In genomic region chr12:132593938-132594358, GRCh38 we compare ENCODE assay signal across 8 cellular contexts. TPM values are rescaled to one million over a fixed set of nuclear protein-coding genes. Genes with fewer than 3 reads are reported as not detected.
A peak's percentile ranks its signal among the peaks of the same experiment; 100 is the strongest.
DNase-seq lines count a peak whose midpoint lies in the region; ATAC-seq, FAIRE-seq and TF ChIP-seq lines count a peak whose summit lies in the region.

No MANE protein-coding gene starts in this region.

- H3K36me3 Mint-ChIP-seq in activated CD4-positive, alpha-beta T cell treated with anti-CD3 and anti-CD28 coated beads for 36 hours (ENCODE audit: low read depth): no peaks in the 10 kb centered on the region
- H3K36me3 Mint-ChIP-seq in astrocyte (ENCODE audit: low read depth, unreplicated experiment): no peaks in the 10 kb centered on the region

- H3K36me3 ChIP-seq in astrocyte (ENCODE audit: insufficient read depth, low read length) (no peaks in the 10 kb centered on the region), psoas muscle (ENCODE audit: insufficient read depth in 1 of 2, low read depth in 1 of 2) (no peaks in the 10 kb centered on the region)

- H3K4me3 ChIP-seq in astrocyte (ENCODE audit: insufficient read depth, low read depth, low read length): no peak overlapping the region
- H3K4me3 ChIP-seq in psoas muscle: peak overlapping the region; percentile 35

- peak overlapping the region; percentile 73 for H3K4me2 ChIP-seq in astrocyte (ENCODE audit: low read length)

- H3K9me3 Mint-ChIP-seq in activated CD4-positive, alpha-beta T cell treated with anti-CD3 and anti-CD28 coated beads for 36 hours (ENCODE audit: low read depth): no peaks in the 10 kb centered on the region
- peaks cover 5% of the 10 kb centered on the region for H3K9me3 Mint-ChIP-seq in astrocyte (ENCODE audit: unreplicated experiment)

- FAIRE-seq in astrocyte (lab: Jason Lieb, UNC): peak; percentile 13

- peak overlapping the region; percentile 75 for H2AFZ ChIP-seq in astrocyte (ENCODE audit: low read depth, low read length)

- H3K4me3 Mint-ChIP-seq in activated CD4-positive, alpha-beta T cell treated with anti-CD3 and anti-CD28 coated beads for 36 hours: no peak overlapping the region
- H3K4me3 Mint-ChIP-seq in astrocyte (ENCODE audit: unreplicated experiment): peak overlapping the region; percentile 21

- H3K79me2 ChIP-seq in astrocyte (ENCODE audit: insufficient read depth, low read length): no peaks in the 10 kb centered on the region

- POLR2A ChIA-PET in activated CD4-positive, alpha-beta T cell treated with anti-CD3 and anti-CD28 coated beads for 36 hours (lab: Charles Lee): no interaction called here

- CTCF ChIA-PET in activated CD4-positive, alpha-beta T cell treated with anti-CD3 and anti-CD28 coated beads for 36 hours (lab: Charles Lee): interaction anchor here (2.5 kb wide), 1 partner anchor 20 kb away, joined by 8 read pairs; no protein-coding TSS in a partner anchor

- H4K20me1 ChIP-seq in astrocyte (ENCODE audit: insufficient read depth, low read length): no peaks in the 10 kb centered on the region

- H3K27me3 Mint-ChIP-seq in activated CD4-positive, alpha-beta T cell treated with anti-CD3 and anti-CD28 coated beads for 36 hours: peaks cover 16% of the 10 kb centered on the region
- H3K27me3 Mint-ChIP-seq in astrocyte (ENCODE audit: low read depth, unreplicated experiment): peaks cover 37% of the 10 kb centered on the region

- no peak overlapping the region for H3K9ac ChIP-seq in astrocyte (ENCODE audit: low read length)

- H3K27me3 ChIP-seq in astrocyte (ENCODE audit: insufficient read depth, low read length) (no peaks in the 10 kb centered on the region), psoas muscle (ENCODE audit: insufficient read depth in 3 of 3, low read length in 2 of 3) (peaks cover 0 to 29% (median 0%) of the 10 kb centered on the region in 3 donors)

- intact Hi-C loops in activated CD4-positive, alpha-beta T cell treated with anti-CD3 and anti-CD28 coated beads for 36 hours (cut with DNase I, micrococcal nuclease): no loop called here
- intact Hi-C loops in left ventricle myocardium superior (cut with micrococcal nuclease): no loop called here
- intact Hi-C loops in psoas muscle (cut with DNase I): no loop called here

- no peak overlapping the region for H3K27ac ChIP-seq in astrocyte (ENCODE audit: low read depth, low read length)
- H3K27ac ChIP-seq in psoas muscle: no peak overlapping the region

- H3K27ac Mint-ChIP-seq in activated CD4-positive, alpha-beta T cell treated with anti-CD3 and anti-CD28 coated beads for 36 hours: no peak overlapping the region
- no peak overlapping the region for H3K27ac Mint-ChIP-seq in astrocyte (ENCODE audit: unreplicated experiment)

- peaks cover 2% of the 10 kb centered on the region for H3K4me1 ChIP-seq in astrocyte (ENCODE audit: insufficient read depth, low read length)
- H3K4me1 ChIP-seq in psoas muscle: no peaks in the 10 kb centered on the region

- peak; percentile 88 for ATAC-seq in activated CD4-positive, alpha-beta T cell treated with anti-CD3 and anti-CD28 coated beads for 36 hours
- ATAC-seq in HG03039 (IDR thresholded peaks at IDR 0.05; ENCODE audit: unreplicated experiment) (peak; percentile 52), left ventricle myocardium superior (peak; percentile 97), psoas muscle (peak; percentile 100), GM19324 (IDR thresholded peaks at IDR 0.05; ENCODE audit: low FRiP score, unreplicated experiment) (no peak)

- peaks cover 4% of the 10 kb centered on the region for H3K9me3 ChIP-seq in astrocyte (ENCODE audit: insufficient read depth, low read depth, low read length)
- no peaks in the 10 kb centered on the region for H3K9me3 ChIP-seq in psoas muscle

- DNase-seq in activated CD4-positive, alpha-beta T cell treated with anti-CD3 and anti-CD28 coated beads for 36 hours: peak; percentile 50
- no peak for DNase-seq in activated CD4-positive, alpha-beta T cell treated with anti-CD3 and anti-CD28 coated beads for 4 hours
- peak; percentile 78 for DNase-seq in NCI-H510A (lab: John Stamatoyannopoulos, UW)
- DNase-seq in astrocyte (ENCODE audit: low read depth): peak; percentile 90
- peak; percentile 88 for DNase-seq in left ventricle myocardium superior
- peak; percentile 89 to 96 for DNase-seq in psoas muscle

- TF ChIP-seq CTCF in astrocyte (IDR thresholded peaks at IDR 0.05; ENCODE audit: insufficient read depth, low read depth, low read length) (no peak), psoas muscle (IDR thresholded peaks at IDR 0.05) (no peak)

- peaks cover 12% of the 10 kb centered on the region for H3K4me1 Mint-ChIP-seq in activated CD4-positive, alpha-beta T cell treated with anti-CD3 and anti-CD28 coated beads for 36 hours
- H3K4me1 Mint-ChIP-seq in astrocyte (ENCODE audit: low read depth, unreplicated experiment): peaks cover 7% of the 10 kb centered on the region

- 3 to 25% (median 13%) methylated on average over 11 of the region's 11 CpGs for WGBS in psoas muscle, 3 donors

RNA-seq across cellular contexts. Expression of gene LRCOL1, which starts 16.4 kb away (rescaled TPM):
- not detected for total RNA-seq in activated CD4-positive, alpha-beta T cell treated with anti-CD3 and anti-CD28 coated beads for 36 hours
- total RNA-seq in astrocyte (not detected in 2 replicates), left ventricle myocardium superior (not detected), psoas muscle (under 1 TPM in 1 of 4 donors, not detected in 3; 0.32 TPM)
- under 1 TPM in 1 of 3 donors, not detected in 2; 0.13 TPM for polyA plus RNA-seq in psoas muscle

RNA-seq across cellular contexts. Expression of gene P2RX2, which starts 24.6 kb away (rescaled TPM):
- total RNA-seq in activated CD4-positive, alpha-beta T cell treated with anti-CD3 and anti-CD28 coated beads for 36 hours: not detected
- total RNA-seq in astrocyte (not detected in 2 replicates), left ventricle myocardium superior (not detected), psoas muscle (not detected)
- polyA plus RNA-seq in psoas muscle: under 1 TPM in 1 of 3 donors, not detected in 2; 0.01 TPM

Comparison
In these comparisons a context has a peak if more than half of its experiments do, and no peak if none do; other contexts are left out.
1. DNase-seq: peak in activated CD4-positive, alpha-beta T cell treated with anti-CD3 and anti-CD28 coated beads for 36 hours (single experiment), NCI-H510A (single experiment), astrocyte (single experiment), left ventricle myocardium superior (single experiment) and psoas muscle (2 of 2); none in activated CD4-positive, alpha-beta T cell treated with anti-CD3 and anti-CD28 coated beads for 4 hours (0 of 2).